In the genomic region with DNA sequence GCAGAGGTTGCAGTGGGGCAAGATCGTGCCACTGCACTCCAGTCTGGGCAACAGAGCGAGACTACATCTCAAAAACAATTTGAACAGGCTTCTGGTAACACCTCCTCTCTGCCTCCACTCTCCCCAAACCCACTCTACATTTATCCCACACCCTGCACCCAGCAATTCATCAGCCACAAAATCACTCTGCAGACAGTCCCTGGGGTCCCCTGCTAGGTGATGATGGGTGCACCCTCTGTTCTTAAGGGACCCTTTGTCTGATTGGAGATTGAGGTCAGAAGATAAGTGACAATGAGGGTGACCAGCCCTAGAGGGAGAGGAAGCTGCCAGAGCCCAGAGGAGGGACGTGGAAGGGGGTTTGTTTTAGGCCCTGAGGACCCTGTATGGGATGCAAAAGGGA, we compare ENCODE assay signal across 10 cellular contexts. TPM values are rescaled to one million over a fixed set of nuclear protein-coding genes. Genes with fewer than 3 reads are reported as not detected.
DNase-seq lines count a peak whose midpoint lies in the region; ATAC-seq and TF ChIP-seq lines count a peak whose summit lies in the region.
"Had no signal": no experiment of that assay in that cellular context is flagged by ENCODE, and none has a peak within 500 bp of the region (broad histone marks: within the 10 kb centered on the region; RNA-seq: fewer than 3 reads in every experiment).

No MANE protein-coding gene starts in this region.

- ATAC-seq in aorta (ENCODE audit: low FRiP score): no peak
- ATAC-seq: K562 had no signal

- H3K4me1 Mint-ChIP-seq in Calu3 (ENCODE audit: low read depth, unreplicated experiment): peaks cover 80% of the 10 kb centered on the region

- CTCF ChIA-PET in Calu3 (lab: Charles Lee): interaction anchor here (0.5 kb wide), 1 partner anchor 140 kb away, joined by 6 read pairs; no protein-coding TSS in a partner anchor
- CTCF ChIA-PET in PC-9 (lab: Charles Lee): interaction anchor here (0.7 kb wide), 1 partner anchor 22 kb away, joined by 4 read pairs; no protein-coding TSS in a partner anchor
- CTCF ChIA-PET in HEK293T (lab: Yijun Ruan, JAX): interaction anchor here (0.6 kb wide), 1 partner anchor 11 kb away, joined by 3 read pairs; no protein-coding TSS in a partner anchor

- H3K36me3 ChIP-seq in PC-9 (ENCODE audit: low read depth) (peaks cover 17% of the 10 kb centered on the region), esophagus (ENCODE audit: control insufficient read depth in 2 of 2, insufficient read depth in 2 of 2, low read length in 1 of 2) (peaks cover 4 to 16% of the 10 kb centered on the region in 2 donors), aorta (ENCODE audit: control insufficient read depth in 1 of 2, insufficient read depth in 2 of 2, low read length in 1 of 2) (no peaks in the 10 kb centered on the region), tibial artery (peaks cover 0 to 9% (median 0%) of the 10 kb centered on the region in 3 donors)

- BruUV-seq in Calu3 (replicated peaks; lab: Mats Ljungman, UMichigan) (no TSS peak), PC-9 (replicated peaks; lab: Mats Ljungman, UMichigan) (no TSS peak)

- H3F3A ChIP-seq in PC-9 (ENCODE audit: insufficient read depth, low read depth): peaks cover 38% of the 10 kb centered on the region

- no peaks in the 10 kb centered on the region for H3K27me3 Mint-ChIP-seq in Calu3 (ENCODE audit: unreplicated experiment)

- peaks cover 86% of the 10 kb centered on the region for H3K36me3 Mint-ChIP-seq in Calu3 (ENCODE audit: insufficient read depth, unreplicated experiment)

- peak overlapping the region; percentile 74 for H3K27ac Mint-ChIP-seq in Calu3 (ENCODE audit: unreplicated experiment)

- H3K27me3 ChIP-seq in PC-9 (ENCODE audit: insufficient read depth, low read depth) (no peaks in the 10 kb centered on the region), esophagus (ENCODE audit: control insufficient read depth in 1 of 2, insufficient read depth in 2 of 2, low read length in 2 of 2) (no peaks in the 10 kb centered on the region), aorta (ENCODE audit: control insufficient read depth in 1 of 2, insufficient read depth in 2 of 2, low read length in 1 of 2) (no peaks in the 10 kb centered on the region), tibial artery (no peaks in the 10 kb centered on the region)

- H4K20me1 ChIP-seq in PC-9 (ENCODE audit: insufficient read depth): no peaks in the 10 kb centered on the region

- no peak for DNase-seq in Calu3
- no peak for DNase-seq in PC-9
- DNase-seq in skeletal muscle cell (ENCODE audit: low read depth): no peak
- no peak for DNase-seq in HEK293T (ENCODE audit: extremely low spot score)
- no peak for DNase-seq in aorta
- DNase-seq in NCI-H82 treated with DMSO at 0.1 percent for 48 hours (lab: John Stamatoyannopoulos, UW; ENCODE audit: unreplicated experiment): no peak
- no peak for DNase-seq in tibial artery
- DNase-seq: occipital lobe had no signal

- H3K9me2 ChIP-seq in PC-9 (ENCODE audit: insufficient read depth): no peaks in the 10 kb centered on the region

- H3K79me2 ChIP-seq in PC-9 (ENCODE audit: low read depth): peaks cover 39% of the 10 kb centered on the region

- TF ChIP-seq CTCF in Calu3 (IDR thresholded peaks at IDR 0.05; ENCODE audit: unreplicated experiment) (no peak), PC-9 (conservative IDR thresholded peaks at IDR 0.05) (no peak), tibial artery (IDR thresholded peaks at IDR 0.05) (no peak)

- POLR2A ChIA-PET in PC-9 (lab: Charles Lee; ENCODE audit: unreplicated experiment) (interaction anchor here (0.5 to 0.6 kb wide), 2 partner anchors 10 to 124 kb away, joined by 5 to 6 read pairs; no protein-coding TSS in a partner anchor), HEK293T (lab: Yijun Ruan, JAX) (no interaction called here)

- no peak overlapping the region; the same call in 1 of the 2 replicates for H3K4me3 ChIP-seq in PC-9
- H3K4me3 ChIP-seq in esophagus (ENCODE audit: low read depth in 1 of 2, low read length in 2 of 2): peak overlapping the region; percentile 29 to 87
- peak overlapping the region; percentile 20 for H3K4me3 ChIP-seq in skeletal muscle cell (ENCODE audit: low read depth, low read length)
- H3K4me3 ChIP-seq in aorta (ENCODE audit: low read length in 2 of 2): no peak overlapping the region
- H3K4me3 ChIP-seq in tibial artery: peak overlapping the region in 1 of 2 donors; percentile 59
- H3K4me3 ChIP-seq: K562 had no signal

- H3K4me2 ChIP-seq in PC-9: peak overlapping the region; percentile 43

- H3K27ac ChIP-seq in PC-9 (no peak overlapping the region), esophagus (ENCODE audit: low read depth in 2 of 2, low read length in 1 of 2) (peak overlapping the region; percentile 14 to 64), aorta (ENCODE audit: low read depth in 1 of 2, low read length in 2 of 2) (no peak overlapping the region), tibial artery (no peak overlapping the region)

- intact Hi-C loops in Calu3 (cut with micrococcal nuclease; ENCODE audit: unreplicated experiment) (no loop called here), PC-9 (cut with micrococcal nuclease; ENCODE audit: unreplicated experiment) (no loop called here), aorta (cut with DNase I) (no loop called here), tibial artery (cut with DNase I; ENCODE audit: low total_unique reads) (no loop called here)

- H3K9me3 Mint-ChIP-seq in Calu3 (ENCODE audit: low read depth, unreplicated experiment): no peaks in the 10 kb centered on the region

- H3K4me3 Mint-ChIP-seq in Calu3 (ENCODE audit: low read depth, unreplicated experiment): peak overlapping the region; percentile 72

- H3K9me3 ChIP-seq in PC-9 (ENCODE audit: insufficient read depth, low read depth) (no peaks in the 10 kb centered on the region), esophagus (ENCODE audit: control insufficient read depth in 2 of 2, insufficient read depth in 1 of 2, low read depth in 1 of 2, low read length in 1 of 2) (no peaks in the 10 kb centered on the region), aorta (ENCODE audit: control insufficient read depth, low read length) (no peaks in the 10 kb centered on the region), tibial artery (no peaks in the 10 kb centered on the region)

- H2AFZ ChIP-seq in PC-9: no peak overlapping the region

- H3K4me1 ChIP-seq in PC-9 (replicated peaks; ENCODE audit: insufficient read depth) (peaks cover 66% of the 10 kb centered on the region), esophagus (ENCODE audit: control insufficient read depth in 2 of 2, insufficient read depth in 2 of 2, low read length in 1 of 2) (peaks cover 4 to 27% of the 10 kb centered on the region in 2 donors), aorta (ENCODE audit: control insufficient read depth in 1 of 2, insufficient read depth in 2 of 2, low read length in 2 of 2) (no peaks in the 10 kb centered on the region), tibial artery (peaks cover 5 to 84% (median 77%) of the 10 kb centered on the region in 4 donors)

- WGBS in esophagus, 2 donors: 45 to 46% methylated on average over 3 of the region's 3 CpGs
- WGBS in aorta, 2 donors: 68 to 78% methylated on average over 3 of the region's 3 CpGs

TF ChIP-seq in HEK293T, 16 proteins besides CTCF, POLR2A, EP300 and RAD21:
- TF ChIP-seq FOXA1 (IDR thresholded peaks at IDR 0.05) (no peak), SP1 (IDR thresholded peaks at IDR 0.05) (no peak)

RNA-seq across cellular contexts. Expression of a gene that starts 2.2 kb away (rescaled TPM):
- total RNA-seq in Calu3 (2022): 37.7 and 41.5 TPM in 2 replicates
- total RNA-seq in PC-9 (2021): 36.1 and 38.9 TPM in 2 replicates
- polyA plus RNA-seq in esophagus: 100 to 1,000 TPM in 1 of 2 donors, 10 to 100 TPM in 1; 64.5 to 107 TPM
- 100 to 1,000 TPM in 1 of 2 donors, 10 to 100 TPM in 1; 46.4 to 102 TPM for total RNA-seq in aorta
- polyA plus RNA-seq in aorta: 10 to 100 TPM; 29.9 to 36.2 TPM
- total RNA-seq: occipital lobe had no signal

RNA-seq across cellular contexts. Expression of a gene that starts 27.0 kb away (rescaled TPM):
- 54.3 and 63.1 TPM in 2 replicates for total RNA-seq in Calu3 (2022)
- 53.6 and 68.8 TPM in 2 replicates for total RNA-seq in PC-9 (2021)
- polyA plus RNA-seq in esophagus: 10 to 100 TPM; 35.0 to 39.4 TPM
- total RNA-seq in aorta: not detected
- 10 to 100 TPM in 1 of 2 donors, not detected in 1; 13.3 TPM for polyA plus RNA-seq in aorta
- total RNA-seq: occipital lobe had no signal
- polyA plus RNA-seq: K562 had no signal

RNA-seq across cellular contexts. Expression of a gene that starts 51.8 kb away (rescaled TPM):
- total RNA-seq in Calu3 (2022): 0.38 TPM in 1 of 2 replicates, not detected in the other
- total RNA-seq in PC-9 (2021): not detected in 2 replicates
- polyA plus RNA-seq in esophagus: under 1 TPM in 1 of 2 donors, not detected in 1; 0.16 TPM
- total RNA-seq in aorta: under 1 TPM in 1 of 2 donors, not detected in 1; 0.36 TPM
- polyA plus RNA-seq in aorta: not detected
- total RNA-seq: K562, occipital lobe had no signal
- polyA plus RNA-seq: K562 had no signal

RNA-seq across cellular contexts. Expression of a gene that starts 58.2 kb away (rescaled TPM):
- total RNA-seq in Calu3 (2022): 30.0 and 31.2 TPM in 2 replicates
- total RNA-seq in PC-9 (2021): 146 and 199 TPM in 2 replicates
- polyA plus RNA-seq in esophagus: 10 to 100 TPM; 18.0 to 22.1 TPM
- 100 to 1,000 TPM; 146 to 161 TPM for total RNA-seq in aorta
- 100 to 1,000 TPM in 1 of 2 donors, 10 to 100 TPM in 1; 43.1 to 109 TPM for polyA plus RNA-seq in aorta

Comparison
In these comparisons a context has a peak if more than half of its experiments do, and no peak if none do; other contexts are left out.
1. H3K27ac ChIP-seq: peak in esophagus (2 of 2); none in PC-9 (single experiment), aorta (0 of 2) and tibial artery (0 of 2).
2. H3K4me3 ChIP-seq: peak in esophagus (2 of 2) and skeletal muscle cell (single experiment); none in PC-9 (single experiment) and aorta (0 of 2).
3. RNA of a gene that starts 27.0 kb away (total RNA-seq): 54.3 to 63.1 TPM in Calu3 and 53.6 to 68.8 TPM in PC-9; not detected in aorta; every median in the first group is over 10 times any median in the second.